Comparison of ENCODE assay signal across 8 cellular contexts in the genomic region with DNA sequence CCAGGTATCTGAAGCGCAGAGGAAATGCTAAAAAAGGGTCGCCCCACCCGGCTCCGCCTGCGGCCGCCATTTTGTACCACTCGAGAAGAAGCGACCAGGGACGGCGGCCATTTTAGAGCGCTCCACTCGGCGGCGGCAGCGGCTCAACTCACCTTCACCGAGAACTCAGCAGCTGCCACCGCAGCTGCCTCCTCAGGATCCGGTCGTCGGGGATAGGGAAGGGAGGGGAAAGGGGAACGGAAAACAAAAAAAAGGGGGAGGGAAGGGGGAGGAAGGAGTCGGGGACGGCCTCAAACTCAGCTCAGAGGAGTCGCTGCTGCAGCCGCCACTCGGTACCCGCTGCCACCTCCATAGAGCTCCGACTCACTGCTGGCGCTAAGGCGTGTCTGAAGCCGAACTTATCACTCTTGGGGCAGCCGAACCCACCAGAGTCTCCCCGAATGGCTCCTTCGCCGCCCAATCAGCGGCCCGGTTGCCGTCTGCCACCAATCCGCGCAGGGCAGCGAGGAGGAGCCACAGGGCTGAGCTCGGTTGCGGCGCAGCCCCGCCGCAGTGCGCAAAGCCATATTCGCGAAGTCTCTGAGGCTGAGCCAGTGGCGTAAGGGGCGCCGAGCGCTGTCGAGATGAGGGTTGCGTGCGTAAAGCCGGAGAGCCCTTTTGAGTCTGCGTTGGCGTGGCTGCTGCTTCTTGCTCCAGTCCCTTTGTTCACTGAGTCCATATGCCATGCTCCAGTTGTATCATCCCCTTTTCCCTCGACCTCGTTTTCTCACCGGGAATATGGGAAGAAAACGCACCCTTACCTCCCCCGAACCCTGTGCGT. TPM values are rescaled to one million over a fixed set of nuclear protein-coding genes. Genes with fewer than 3 reads are reported as not detected.
A peak's percentile ranks its signal among the peaks of the same experiment; 100 is the strongest.
DNase-seq lines count a peak whose midpoint lies in the region; ATAC-seq, FAIRE-seq and TF ChIP-seq lines count a peak whose summit lies in the region.

A gene (minus strand): TSS at position 374 of the 820 bp plus-strand sequence.

- TF ChIP-seq CTCF in GM12864 (IDR thresholded peaks at IDR 0.05; ENCODE audit: low read depth, low read length, missing control alignments) = no peak
- TF ChIP-seq CTCF in pancreas (IDR thresholded peaks at IDR 0.05) = no peak
- TF ChIP-seq CTCF in tibial artery (IDR thresholded peaks at IDR 0.05) = peak in 1 of 2 experiments; percentile 25

- H3K27me3 ChIP-seq in pancreas (no peaks in the 10 kb centered on the region), tibial artery (no peaks in the 10 kb centered on the region)

- peak; percentile 92 for FAIRE-seq in pancreas (lab: Jason Lieb, UNC)

- H3K4me3 ChIP-seq in GM12864 (ENCODE audit: low read depth, low read length) = peak within 1 kb of the TSS; percentile 99
- H3K4me3 ChIP-seq in pancreas = peak within 1 kb of the TSS; percentile 87 to 100 (median 94)
- peak within 1 kb of the TSS; percentile 93 to 98 for H3K4me3 ChIP-seq in tibial artery

- H3K4me1 ChIP-seq in pancreas (peaks cover 22 to 40% (median 25%) of the 10 kb centered on the region in 3 donors), tibial artery (peaks cover 0 to 43% (median 29%) of the 10 kb centered on the region in 4 donors)

- ATAC-seq in HG02759 (IDR thresholded peaks at IDR 0.05; ENCODE audit: unreplicated experiment) = peak; percentile 96
- peak; percentile 98 for ATAC-seq in Right ventricle myocardium inferior
- peak; percentile 91 to 98 (median 93) for ATAC-seq in pancreas

- intact Hi-C loops in Right ventricle myocardium inferior (cut with DNase I) (loop anchor here (1.0 to 5.0 kb wide), 5 partner anchors 41 to 124 kb away; a partner anchor contains a TSS), pancreas (cut with DNase I) (no loop called here), tibial artery (cut with DNase I; ENCODE audit: low total_unique reads) (loop anchor here (2.0 to 5.0 kb wide), 2 partner anchors 49 to 122 kb away; a partner anchor contains a TSS)

- DNase-seq in GM12864 (ENCODE audit: low read depth) (peak; percentile 94), NCI-H1417 (lab: John Stamatoyannopoulos, UW) (peak; percentile 97 to 99 (median 99)), SW 1271 (lab: John Stamatoyannopoulos, UW) (peak; percentile 92 to 96), Right ventricle myocardium inferior (ENCODE audit: missing footprints) (peak; percentile 99), pancreas (peak; percentile 98 to 99 (median 98)), tibial artery (peak; percentile 98 to 99)
- peak; percentile 94 for DNase-seq in activated naive CD8-positive, alpha-beta T cell treated with anti-CD3 and anti-CD28 coated beads, Interleukin-2, amount 50 U/mL, for 16 hours (ENCODE audit: low read depth, low spot score)

- H3K9me3 ChIP-seq in pancreas (no peaks in the 10 kb centered on the region), tibial artery (no peaks in the 10 kb centered on the region)

- 0 to 1% methylated on average over 61 to 65 of the region's 65 CpGs for WGBS in pancreas, 2 donors

- H3K36me3 ChIP-seq in pancreas (peaks cover 7 to 32% (median 23%) of the 10 kb centered on the region in 3 donors), tibial artery (peaks cover 32 to 34% (median 33%) of the 10 kb centered on the region in 3 donors)

- peak within 1 kb of the TSS; percentile 89 to 100 (median 96) for H3K27ac ChIP-seq in pancreas
- H3K27ac ChIP-seq in tibial artery = peak within 1 kb of the TSS; percentile 100

RNA-seq across cellular contexts. Expression of the gene that starts here (rescaled TPM):
- total RNA-seq in Right ventricle myocardium inferior (752 TPM), pancreas (100 to 1,000 TPM; 288 to 475 (median 332) TPM)
- polyA plus RNA-seq in pancreas = 100 to 1,000 TPM in 1 of 2 donors, 10 to 100 TPM in 1; 88.6 to 191 TPM

Comparison
In these comparisons a context has a peak if more than half of its experiments do, and no peak if none do; other contexts are left out.
1. Peak in every context shown above with its lines: DNase-seq, ATAC-seq, H3K4me3 ChIP-seq and H3K27ac ChIP-seq.
2. intact Hi-C loops: an anchor here in Right ventricle myocardium inferior (1.0 to 5.0 kb wide) and tibial artery (2.0 to 5.0 kb wide); none called in pancreas.